1 cellular context compared by ENCODE assay signal in genomic region chr7:75905785-75906604, GRCh38.
TF ChIP-seq lines count a peak whose summit lies in the region.

No MANE protein-coding gene starts in this region.

TF ChIP-seq in A549, 52 proteins besides CTCF, POLR2A, EP300 and RAD21 (continued from another document):
- TF ChIP-seq FOSL2 (IDR thresholded peaks at IDR 0.05) (no peak), FOSL2 (CRISPR knock-in tag; IDR thresholded peaks at IDR 0.05) (peak; percentile 20), EHF (CRISPR knock-in tag; IDR thresholded peaks at IDR 0.05) (no peak), POLR2AphosphoS2 (conservative IDR thresholded peaks at IDR 0.05; ENCODE audit: low read length) (no peak), TFCP2L1 (CRISPR knock-in tag; IDR thresholded peaks at IDR 0.05) (no peak), JUN (IDR thresholded peaks at IDR 0.05) (no peak), HDAC2 (IDR thresholded peaks at IDR 0.05) (no peak), KDM5A (IDR thresholded peaks at IDR 0.05) (no peak), CHD4 (IDR thresholded peaks at IDR 0.05; ENCODE audit: borderline replicate concordance) (no peak), NR3C1 (IDR thresholded peaks at IDR 0.05) (no peak), CEBPB (IDR thresholded peaks at IDR 0.05) (peak; percentile 97 to 98), REST (IDR thresholded peaks at IDR 0.05) (no peak), NPAS2 (CRISPR knock-in tag; IDR thresholded peaks at IDR 0.05; ENCODE audit: borderline replicate concordance) (no peak), MYC (IDR thresholded peaks at IDR 0.05; ENCODE audit: borderline replicate concordance, low read length) (no peak), HOXB5 (CRISPR knock-in tag; IDR thresholded peaks at IDR 0.05) (no peak), RARB (CRISPR knock-in tag; IDR thresholded peaks at IDR 0.05) (no peak), MAFK (IDR thresholded peaks at IDR 0.05; ENCODE audit: partially characterized antibody) (no peak), JUNB (IDR thresholded peaks at IDR 0.05) (no peak), PHF8 (IDR thresholded peaks at IDR 0.05; ENCODE audit: borderline replicate concordance, low read depth) (no peak), ZFP36 (IDR thresholded peaks at IDR 0.05; ENCODE audit: borderline replicate concordance, partially characterized antibody) (peak; percentile 89), BCL3 (IDR thresholded peaks at IDR 0.05) (no peak), KDM1A (IDR thresholded peaks at IDR 0.05; ENCODE audit: low read depth) (no peak), SMC3 (IDR thresholded peaks at IDR 0.05) (peak; percentile 19; the same call in 1 of the 3 replicates), BHLHE40 (IDR thresholded peaks at IDR 0.05; ENCODE audit: low read depth, low read length) (no peak), TP53 (CRISPR knock-in tag; IDR thresholded peaks at IDR 0.05) (no peak), CBX2 (IDR thresholded peaks at IDR 0.05; ENCODE audit: borderline replicate concordance, low read depth) (no peak)
- TF ChIP-seq, protein P1, sequence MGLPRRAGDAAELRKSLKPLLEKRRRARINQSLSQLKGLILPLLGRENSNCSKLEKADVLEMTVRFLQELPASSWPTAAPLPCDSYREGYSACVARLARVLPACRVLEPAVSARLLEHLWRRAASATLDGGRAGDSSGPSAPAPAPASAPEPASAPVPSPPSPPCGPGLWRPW (IDR thresholded peaks at IDR 0.05) = peak; percentile 34; the same call in 1 of the 2 replicates
